In the genomic region with DNA sequence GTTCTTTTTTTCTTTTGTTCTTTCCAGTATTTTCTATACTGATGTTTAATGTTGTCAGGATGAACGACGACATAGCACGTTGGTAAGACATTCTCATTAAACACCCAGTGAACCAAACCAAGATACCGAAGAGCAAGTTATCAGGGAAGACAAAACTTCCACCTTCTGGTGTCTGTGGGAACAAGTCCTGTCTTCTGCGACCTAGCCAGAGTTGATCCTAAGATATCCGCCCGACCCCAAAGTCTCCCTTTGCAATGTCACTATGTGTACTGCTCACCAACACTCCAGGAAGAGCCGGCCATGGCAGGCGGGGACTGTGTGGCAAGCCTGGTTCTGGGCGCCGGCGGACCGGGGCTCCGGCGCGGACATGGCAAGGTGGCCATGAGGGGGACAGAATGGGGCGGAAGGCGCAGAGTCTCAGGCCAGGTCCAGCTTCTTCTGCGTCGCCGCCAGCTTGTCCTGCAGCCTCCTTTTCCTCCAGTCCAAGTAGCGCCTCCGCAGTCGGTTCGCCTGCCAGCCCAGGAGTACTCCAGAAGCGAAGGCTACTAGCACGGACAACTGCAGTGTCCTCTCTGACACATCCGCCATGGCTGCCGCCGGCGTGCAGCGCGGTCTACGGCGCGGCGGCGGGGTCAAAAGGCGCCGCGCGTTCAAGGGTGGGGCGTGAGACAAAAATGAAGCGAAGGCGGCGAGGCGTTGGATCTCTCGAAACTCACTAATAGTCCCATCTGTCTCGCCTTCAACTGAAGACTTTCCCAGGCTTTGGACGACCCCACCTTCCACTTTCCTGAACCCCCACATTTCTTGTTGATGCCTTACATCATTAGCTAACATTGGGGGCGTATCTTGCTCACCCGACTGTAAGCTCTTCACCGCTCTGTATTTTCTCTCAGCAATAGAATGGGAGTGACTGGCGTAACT, we compare ENCODE assay signal across 8 cellular contexts. TPM values are rescaled to one million over a fixed set of nuclear protein-coding genes. Genes with fewer than 3 reads are reported as not detected.
A peak's percentile ranks its signal among the peaks of the same experiment; 100 is the strongest.
DNase-seq lines count a peak whose midpoint lies in the region; ATAC-seq and TF ChIP-seq lines count a peak whose summit lies in the region.

A gene with protein sequence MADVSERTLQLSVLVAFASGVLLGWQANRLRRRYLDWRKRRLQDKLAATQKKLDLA (minus strand): TSS at position 610 of the 921 bp plus-strand sequence. CDS start 22 bp downstream, at position 588.

- peak within 1 kb of the TSS; percentile 26; the same call in 1 of the 2 replicates for H3K27ac ChIP-seq in OCI-LY3 (ENCODE audit: low read length)

- no peak for TF ChIP-seq CTCF in OCI-LY3 (IDR thresholded peaks at IDR 0.05; ENCODE audit: low read depth, low read length)
- no peak for TF ChIP-seq CTCF in mucosa of descending colon (IDR thresholded peaks at IDR 0.05)

- H3K36me3 ChIP-seq in OCI-LY3 (replicated peaks; ENCODE audit: low read depth, low read length): peaks cover 7% of the 10 kb centered on the region
- no peaks in the 10 kb centered on the region for H3K36me3 ChIP-seq in mucosa of descending colon (ENCODE audit: low read depth)

- intact Hi-C loops in mucosa of descending colon (cut with DNase I, micrococcal nuclease): no loop called here

- peak; percentile 91 for ATAC-seq in GM21367 (IDR thresholded peaks at IDR 0.05; ENCODE audit: unreplicated experiment)
- peak; percentile 98 for ATAC-seq in mucosa of descending colon

- peaks cover 4% of the 10 kb centered on the region; the same call in 1 of the 2 replicates for H3K4me1 ChIP-seq in OCI-LY3 (ENCODE audit: low read length)
- H3K4me1 ChIP-seq in mucosa of descending colon (ENCODE audit: low read depth): peaks cover 12% of the 10 kb centered on the region

- H3K9ac ChIP-seq in OCI-LY3 (ENCODE audit: low read length): peak within 1 kb of the TSS; percentile 91

- H3K4me3 ChIP-seq in OCI-LY3 (ENCODE audit: low read length) (peak within 1 kb of the TSS; percentile 100), mucosa of descending colon (peak within 1 kb of the TSS; percentile 52)

- H3K4me2 ChIP-seq in OCI-LY3 (ENCODE audit: low read length): peak within 1 kb of the TSS; percentile 93

- DNase-seq in Caki2 (ENCODE audit: low read depth) (peak; percentile 85), HT1080 (ENCODE audit: low read depth) (peak; percentile 77), activated T-cell treated with anti-CD3 and anti-CD28 coated beads for 4 hours (peak; percentile 39), epidermal melanocyte (ENCODE audit: insufficient read length, low spot score) (peak; percentile 68), mucosa of descending colon (peak; percentile 73 to 87 (median 86))
- peak; percentile 3 to 36 for DNase-seq in stimulated activated CD8-positive, alpha-beta memory T cell treated with anti-CD3 and anti-CD28 coated beads, Interleukin-4, amount 100 ng/mL, for 4 hours (ENCODE audit: low read depth in 2 of 2, low spot score in 1 of 2)

- H3K9me3 ChIP-seq in OCI-LY3 (ENCODE audit: insufficient read depth, low read length) (no peaks in the 10 kb centered on the region), mucosa of descending colon (no peaks in the 10 kb centered on the region)

- H2AFZ ChIP-seq in OCI-LY3 (ENCODE audit: low read depth, low read length): peak within 1 kb of the TSS; percentile 97

- in situ Hi-C loops in Caki2 (cut with HindIII; ENCODE audit: low pct_unique_long_range_greater_than_20kb, low sequenced_read_pairs): no loop called here

- H3K79me2 ChIP-seq in OCI-LY3 (ENCODE audit: low read length): peaks cover 17% of the 10 kb centered on the region

- H4K20me1 ChIP-seq in OCI-LY3 (ENCODE audit: insufficient read depth, low read length): no peaks in the 10 kb centered on the region

- H3K27me3 ChIP-seq in OCI-LY3 (ENCODE audit: low read depth, low read length): peaks cover 15% of the 10 kb centered on the region

RNA-seq across cellular contexts. Expression of the gene that starts here (rescaled TPM):
- total RNA-seq in Caki2 (2014; rRNA removed; shearing (Covaris generic); ENCODE audit: low replicate concordance): 107 and 109 TPM in 2 replicates
- 111 and 229 TPM in 2 replicates for total RNA-seq in HT1080 (2014; rRNA removed; shearing (Covaris generic))
- polyA plus RNA-seq in HT1080 (2015; cell fraction: cytosol; rRNA removed): 67.1 and 77.7 TPM in 2 replicates
- polyA plus RNA-seq in HT1080 (2015; cell fraction: nucleus; rRNA removed): 27.1 and 28.1 TPM in 2 replicates
- total RNA-seq in mucosa of descending colon: 10 to 100 TPM; 43.0 to 72.0 (median 49.8) TPM

Comparison
In these comparisons a context has a peak if more than half of its experiments do, and no peak if none do; other contexts are left out.
1. Peak in every context shown above with its lines: DNase-seq, ATAC-seq, H3K4me3 ChIP-seq and H3K27ac ChIP-seq.
2. DNase-seq: peak in every context shown above with its lines; median percentile 86 in mucosa of descending colon; 85 in Caki2; 77 in HT1080; 68 in epidermal melanocyte; 39 in activated T-cell treated with anti-CD3 and anti-CD28 coated beads for 4 hours; 20 in stimulated activated CD8-positive, alpha-beta memory T cell treated with anti-CD3 and anti-CD28 coated beads, Interleukin-4, amount 100 ng/mL, for 4 hours.